Comparison of ENCODE assay signal across 1 cellular context in the genomic region with DNA sequence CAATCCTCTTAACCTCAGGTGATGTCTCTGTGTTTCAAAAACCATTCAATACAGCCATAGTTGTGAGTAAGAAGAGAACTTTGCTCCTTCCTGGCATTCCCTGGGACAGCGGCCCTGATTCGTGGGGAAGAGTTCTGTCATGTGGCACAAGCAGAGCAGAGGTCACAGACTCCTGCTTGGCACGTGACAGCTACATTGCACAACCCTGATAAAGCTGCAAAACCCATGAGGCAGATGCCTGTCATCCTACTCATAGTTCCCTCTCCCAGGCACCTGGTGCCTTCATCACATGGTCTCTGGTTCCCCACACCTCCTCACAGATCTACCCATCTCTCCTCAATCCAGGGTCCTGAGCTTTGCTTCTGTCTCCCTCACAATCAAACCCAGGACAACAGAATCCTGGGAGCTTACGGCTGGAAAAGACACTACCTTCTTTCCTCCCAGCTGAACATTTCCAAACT.
A peak's percentile ranks its signal among the peaks of the same experiment; 100 is the strongest.
TF ChIP-seq lines count a peak whose summit lies in the region.

No MANE protein-coding gene starts in this region.

TF ChIP-seq in HepG2, 621 proteins besides CTCF, POLR2A, EP300 and RAD21 (continued from another document and continues in another):
- TF ChIP-seq, protein P1, sequence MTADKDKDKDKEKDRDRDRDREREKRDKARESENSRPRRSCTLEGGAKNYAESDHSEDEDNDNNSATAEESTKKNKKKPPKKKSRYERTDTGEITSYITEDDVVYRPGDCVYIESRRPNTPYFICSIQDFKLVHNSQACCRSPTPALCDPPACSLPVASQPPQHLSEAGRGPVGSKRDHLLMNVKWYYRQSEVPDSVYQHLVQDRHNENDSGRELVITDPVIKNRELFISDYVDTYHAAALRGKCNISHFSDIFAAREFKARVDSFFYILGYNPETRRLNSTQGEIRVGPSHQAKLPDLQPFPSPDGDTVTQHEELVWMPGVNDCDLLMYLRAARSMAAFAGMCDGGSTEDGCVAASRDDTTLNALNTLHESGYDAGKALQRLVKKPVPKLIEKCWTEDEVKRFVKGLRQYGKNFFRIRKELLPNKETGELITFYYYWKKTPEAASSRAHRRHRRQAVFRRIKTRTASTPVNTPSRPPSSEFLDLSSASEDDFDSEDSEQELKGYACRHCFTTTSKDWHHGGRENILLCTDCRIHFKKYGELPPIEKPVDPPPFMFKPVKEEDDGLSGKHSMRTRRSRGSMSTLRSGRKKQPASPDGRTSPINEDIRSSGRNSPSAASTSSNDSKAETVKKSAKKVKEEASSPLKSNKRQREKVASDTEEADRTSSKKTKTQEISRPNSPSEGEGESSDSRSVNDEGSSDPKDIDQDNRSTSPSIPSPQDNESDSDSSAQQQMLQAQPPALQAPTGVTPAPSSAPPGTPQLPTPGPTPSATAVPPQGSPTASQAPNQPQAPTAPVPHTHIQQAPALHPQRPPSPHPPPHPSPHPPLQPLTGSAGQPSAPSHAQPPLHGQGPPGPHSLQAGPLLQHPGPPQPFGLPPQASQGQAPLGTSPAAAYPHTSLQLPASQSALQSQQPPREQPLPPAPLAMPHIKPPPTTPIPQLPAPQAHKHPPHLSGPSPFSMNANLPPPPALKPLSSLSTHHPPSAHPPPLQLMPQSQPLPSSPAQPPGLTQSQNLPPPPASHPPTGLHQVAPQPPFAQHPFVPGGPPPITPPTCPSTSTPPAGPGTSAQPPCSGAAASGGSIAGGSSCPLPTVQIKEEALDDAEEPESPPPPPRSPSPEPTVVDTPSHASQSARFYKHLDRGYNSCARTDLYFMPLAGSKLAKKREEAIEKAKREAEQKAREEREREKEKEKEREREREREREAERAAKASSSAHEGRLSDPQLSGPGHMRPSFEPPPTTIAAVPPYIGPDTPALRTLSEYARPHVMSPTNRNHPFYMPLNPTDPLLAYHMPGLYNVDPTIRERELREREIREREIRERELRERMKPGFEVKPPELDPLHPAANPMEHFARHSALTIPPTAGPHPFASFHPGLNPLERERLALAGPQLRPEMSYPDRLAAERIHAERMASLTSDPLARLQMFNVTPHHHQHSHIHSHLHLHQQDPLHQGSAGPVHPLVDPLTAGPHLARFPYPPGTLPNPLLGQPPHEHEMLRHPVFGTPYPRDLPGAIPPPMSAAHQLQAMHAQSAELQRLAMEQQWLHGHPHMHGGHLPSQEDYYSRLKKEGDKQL (CRISPR knock-in tag; IDR thresholded peaks at IDR 0.05; ENCODE audit: low read depth): peak; percentile 85
- TF ChIP-seq MAF1 (CRISPR knock-in tag; IDR thresholded peaks at IDR 0.05; ENCODE audit: borderline replicate concordance) (0 out of 2 replicates have a peak, but pooled peaks have one; percentile 47), NONO (IDR thresholded peaks at IDR 0.05) (no peak), NONO (CRISPR knock-in tag; conservative IDR thresholded peaks at IDR 0.05) (peak; percentile 95), NCOA1 (CRISPR knock-in tag; IDR thresholded peaks at IDR 0.05) (peak; percentile 32; the same call in 1 of the 2 replicates), TBX2 (CRISPR knock-in tag; IDR thresholded peaks at IDR 0.05; ENCODE audit: borderline replicate concordance) (peak; percentile 98), ZNF816 (CRISPR knock-in tag; IDR thresholded peaks at IDR 0.05; ENCODE audit: borderline replicate concordance) (peak; percentile 64; the same call in 1 of the 2 replicates), AKAP8 (CRISPR knock-in tag; IDR thresholded peaks at IDR 0.05) (peak; percentile 68; the same call in 1 of the 2 replicates), MAZ (IDR thresholded peaks at IDR 0.05; ENCODE audit: borderline replicate concordance, low read depth, low read length) (no peak), MAZ (CRISPR knock-in tag; IDR thresholded peaks at IDR 0.05; ENCODE audit: low read depth) (peak; percentile 88), KMT2A (CRISPR knock-in tag; IDR thresholded peaks at IDR 0.05) (peak; percentile 77; the same call in 1 of the 2 replicates), KLF9 (CRISPR knock-in tag; IDR thresholded peaks at IDR 0.05; ENCODE audit: low read depth) (peak; percentile 86), HNF4G (IDR thresholded peaks at IDR 0.05; ENCODE audit: borderline replicate concordance, low read depth, low read length) (peak; percentile 94), HNF4G (CRISPR knock-in tag; IDR thresholded peaks at IDR 0.05; ENCODE audit: borderline replicate concordance, low read depth) (peak; percentile 97; the same call in 1 of the 2 replicates), NR2F6 (IDR thresholded peaks at IDR 0.05) (peak; percentile 96), NR2F6 (CRISPR knock-in tag; IDR thresholded peaks at IDR 0.05) (peak; percentile 98), SRSF9 (IDR thresholded peaks at IDR 0.05; ENCODE audit: borderline replicate concordance, insufficient read depth, low read depth, low read length, poor library complexity, severe bottlenecking) (no peak), ZNF34 (CRISPR knock-in tag; IDR thresholded peaks at IDR 0.05; ENCODE audit: borderline replicate concordance) (no peak), SRY (CRISPR knock-in tag; IDR thresholded peaks at IDR 0.05) (peak; percentile 88; the same call in 1 of the 2 replicates), MXI1 (IDR thresholded peaks at IDR 0.05; ENCODE audit: borderline replicate concordance, low read depth, low read length) (peak; percentile 87; the same call in 2 of the 3 replicates), HNF4A (CRISPR knock-in tag; IDR thresholded peaks at IDR 0.05) (peak; percentile 99), ZBTB42 (CRISPR knock-in tag; IDR thresholded peaks at IDR 0.05) (peak; percentile 84; the same call in 1 of the 2 replicates), TAF1 (CRISPR knock-in tag; IDR thresholded peaks at IDR 0.05) (peak; percentile 43; the same call in 1 of the 2 replicates), U2AF1 (optimal IDR thresholded peaks at IDR 0.05; ENCODE audit: low read depth, low read length) (no peak), ZNF773 (CRISPR knock-in tag; IDR thresholded peaks at IDR 0.05; ENCODE audit: borderline replicate concordance) (no peak), ZBTB21 (CRISPR knock-in tag; IDR thresholded peaks at IDR 0.05) (peak; percentile 70; the same call in 1 of the 2 replicates), ZKSCAN8 (CRISPR knock-in tag; IDR thresholded peaks at IDR 0.05; ENCODE audit: borderline replicate concordance) (peak; percentile 94), HDAC1 (CRISPR knock-in tag; IDR thresholded peaks at IDR 0.05) (peak; percentile 91), MBNL3 (CRISPR knock-in tag; conservative IDR thresholded peaks at IDR 0.05) (no peak), CENPX (CRISPR knock-in tag; IDR thresholded peaks at IDR 0.05) (no peak), ZMYM3 (CRISPR knock-in tag; IDR thresholded peaks at IDR 0.05) (peak; percentile 92), MBD4 (IDR thresholded peaks at IDR 0.05; ENCODE audit: borderline replicate concordance, low read length) (no peak), SATB2 (CRISPR knock-in tag; IDR thresholded peaks at IDR 0.05) (peak; percentile 80; the same call in 1 of the 2 replicates), EZH2 (conservative IDR thresholded peaks at IDR 0.05; ENCODE audit: low read depth, low read length) (no peak)
- TF ChIP-seq, protein P2, sequence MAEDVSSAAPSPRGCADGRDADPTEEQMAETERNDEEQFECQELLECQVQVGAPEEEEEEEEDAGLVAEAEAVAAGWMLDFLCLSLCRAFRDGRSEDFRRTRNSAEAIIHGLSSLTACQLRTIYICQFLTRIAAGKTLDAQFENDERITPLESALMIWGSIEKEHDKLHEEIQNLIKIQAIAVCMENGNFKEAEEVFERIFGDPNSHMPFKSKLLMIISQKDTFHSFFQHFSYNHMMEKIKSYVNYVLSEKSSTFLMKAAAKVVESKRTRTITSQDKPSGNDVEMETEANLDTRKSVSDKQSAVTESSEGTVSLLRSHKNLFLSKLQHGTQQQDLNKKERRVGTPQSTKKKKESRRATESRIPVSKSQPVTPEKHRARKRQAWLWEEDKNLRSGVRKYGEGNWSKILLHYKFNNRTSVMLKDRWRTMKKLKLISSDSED (CRISPR knock-in tag; IDR thresholded peaks at IDR 0.05): no peak
- TF ChIP-seq, protein P3, sequence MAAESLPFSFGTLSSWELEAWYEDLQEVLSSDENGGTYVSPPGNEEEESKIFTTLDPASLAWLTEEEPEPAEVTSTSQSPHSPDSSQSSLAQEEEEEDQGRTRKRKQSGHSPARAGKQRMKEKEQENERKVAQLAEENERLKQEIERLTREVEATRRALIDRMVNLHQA (CRISPR knock-in tag; IDR thresholded peaks at IDR 0.05): no peak
- TF ChIP-seq, protein P4, sequence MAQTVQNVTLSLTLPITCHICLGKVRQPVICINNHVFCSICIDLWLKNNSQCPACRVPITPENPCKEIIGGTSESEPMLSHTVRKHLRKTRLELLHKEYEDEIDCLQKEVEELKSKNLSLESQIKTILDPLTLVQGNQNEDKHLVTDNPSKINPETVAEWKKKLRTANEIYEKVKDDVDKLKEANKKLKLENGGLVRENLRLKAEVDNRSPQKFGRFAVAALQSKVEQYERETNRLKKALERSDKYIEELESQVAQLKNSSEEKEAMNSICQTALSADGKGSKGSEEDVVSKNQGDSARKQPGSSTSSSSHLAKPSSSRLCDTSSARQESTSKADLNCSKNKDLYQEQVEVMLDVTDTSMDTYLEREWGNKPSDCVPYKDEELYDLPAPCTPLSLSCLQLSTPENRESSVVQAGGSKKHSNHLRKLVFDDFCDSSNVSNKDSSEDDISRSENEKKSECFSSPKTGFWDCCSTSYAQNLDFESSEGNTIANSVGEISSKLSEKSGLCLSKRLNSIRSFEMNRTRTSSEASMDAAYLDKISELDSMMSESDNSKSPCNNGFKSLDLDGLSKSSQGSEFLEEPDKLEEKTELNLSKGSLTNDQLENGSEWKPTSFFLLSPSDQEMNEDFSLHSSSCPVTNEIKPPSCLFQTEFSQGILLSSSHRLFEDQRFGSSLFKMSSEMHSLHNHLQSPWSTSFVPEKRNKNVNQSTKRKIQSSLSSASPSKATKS (CRISPR knock-in tag; IDR thresholded peaks at IDR 0.05): peak; percentile 92; the same call in 1 of the 2 replicates
- TF ChIP-seq, protein P5, sequence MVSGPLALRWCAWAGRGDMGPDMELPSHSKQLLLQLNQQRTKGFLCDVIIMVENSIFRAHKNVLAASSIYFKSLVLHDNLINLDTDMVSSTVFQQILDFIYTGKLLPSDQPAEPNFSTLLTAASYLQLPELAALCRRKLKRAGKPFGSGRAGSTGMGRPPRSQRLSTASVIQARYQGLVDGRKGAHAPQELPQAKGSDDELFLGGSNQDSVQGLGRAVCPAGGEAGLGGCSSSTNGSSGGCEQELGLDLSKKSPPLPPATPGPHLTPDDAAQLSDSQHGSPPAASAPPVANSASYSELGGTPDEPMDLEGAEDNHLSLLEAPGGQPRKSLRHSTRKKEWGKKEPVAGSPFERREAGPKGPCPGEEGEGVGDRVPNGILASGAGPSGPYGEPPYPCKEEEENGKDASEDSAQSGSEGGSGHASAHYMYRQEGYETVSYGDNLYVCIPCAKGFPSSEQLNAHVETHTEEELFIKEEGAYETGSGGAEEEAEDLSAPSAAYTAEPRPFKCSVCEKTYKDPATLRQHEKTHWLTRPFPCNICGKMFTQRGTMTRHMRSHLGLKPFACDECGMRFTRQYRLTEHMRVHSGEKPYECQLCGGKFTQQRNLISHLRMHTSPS (CRISPR knock-in tag; IDR thresholded peaks at IDR 0.05; ENCODE audit: low read depth): peak; percentile 86
- TF ChIP-seq, protein P6, sequence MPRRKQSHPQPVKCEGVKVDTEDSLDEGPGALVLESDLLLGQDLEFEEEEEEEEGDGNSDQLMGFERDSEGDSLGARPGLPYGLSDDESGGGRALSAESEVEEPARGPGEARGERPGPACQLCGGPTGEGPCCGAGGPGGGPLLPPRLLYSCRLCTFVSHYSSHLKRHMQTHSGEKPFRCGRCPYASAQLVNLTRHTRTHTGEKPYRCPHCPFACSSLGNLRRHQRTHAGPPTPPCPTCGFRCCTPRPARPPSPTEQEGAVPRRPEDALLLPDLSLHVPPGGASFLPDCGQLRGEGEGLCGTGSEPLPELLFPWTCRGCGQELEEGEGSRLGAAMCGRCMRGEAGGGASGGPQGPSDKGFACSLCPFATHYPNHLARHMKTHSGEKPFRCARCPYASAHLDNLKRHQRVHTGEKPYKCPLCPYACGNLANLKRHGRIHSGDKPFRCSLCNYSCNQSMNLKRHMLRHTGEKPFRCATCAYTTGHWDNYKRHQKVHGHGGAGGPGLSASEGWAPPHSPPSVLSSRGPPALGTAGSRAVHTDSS (CRISPR knock-in tag; conservative IDR thresholded peaks at IDR 0.05): no peak
- TF ChIP-seq, protein P7, sequence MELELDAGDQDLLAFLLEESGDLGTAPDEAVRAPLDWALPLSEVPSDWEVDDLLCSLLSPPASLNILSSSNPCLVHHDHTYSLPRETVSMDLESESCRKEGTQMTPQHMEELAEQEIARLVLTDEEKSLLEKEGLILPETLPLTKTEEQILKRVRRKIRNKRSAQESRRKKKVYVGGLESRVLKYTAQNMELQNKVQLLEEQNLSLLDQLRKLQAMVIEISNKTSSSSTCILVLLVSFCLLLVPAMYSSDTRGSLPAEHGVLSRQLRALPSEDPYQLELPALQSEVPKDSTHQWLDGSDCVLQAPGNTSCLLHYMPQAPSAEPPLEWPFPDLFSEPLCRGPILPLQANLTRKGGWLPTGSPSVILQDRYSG (CRISPR knock-in tag; IDR thresholded peaks at IDR 0.05): peak; percentile 75; the same call in 1 of the 2 replicates
- TF ChIP-seq, protein P8, sequence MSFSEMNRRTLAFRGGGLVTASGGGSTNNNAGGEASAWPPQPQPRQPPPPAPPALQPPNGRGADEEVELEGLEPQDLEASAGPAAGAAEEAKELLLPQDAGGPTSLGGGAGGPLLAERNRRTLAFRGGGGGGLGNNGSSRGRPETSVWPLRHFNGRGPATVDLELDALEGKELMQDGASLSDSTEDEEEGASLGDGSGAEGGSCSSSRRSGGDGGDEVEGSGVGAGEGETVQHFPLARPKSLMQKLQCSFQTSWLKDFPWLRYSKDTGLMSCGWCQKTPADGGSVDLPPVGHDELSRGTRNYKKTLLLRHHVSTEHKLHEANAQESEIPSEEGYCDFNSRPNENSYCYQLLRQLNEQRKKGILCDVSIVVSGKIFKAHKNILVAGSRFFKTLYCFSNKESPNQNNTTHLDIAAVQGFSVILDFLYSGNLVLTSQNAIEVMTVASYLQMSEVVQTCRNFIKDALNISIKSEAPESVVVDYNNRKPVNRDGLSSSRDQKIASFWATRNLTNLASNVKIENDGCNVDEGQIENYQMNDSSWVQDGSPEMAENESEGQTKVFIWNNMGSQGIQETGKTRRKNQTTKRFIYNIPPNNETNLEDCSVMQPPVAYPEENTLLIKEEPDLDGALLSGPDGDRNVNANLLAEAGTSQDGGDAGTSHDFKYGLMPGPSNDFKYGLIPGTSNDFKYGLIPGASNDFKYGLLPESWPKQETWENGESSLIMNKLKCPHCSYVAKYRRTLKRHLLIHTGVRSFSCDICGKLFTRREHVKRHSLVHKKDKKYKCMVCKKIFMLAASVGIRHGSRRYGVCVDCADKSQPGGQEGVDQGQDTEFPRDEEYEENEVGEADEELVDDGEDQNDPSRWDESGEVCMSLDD (CRISPR knock-in tag; IDR thresholded peaks at IDR 0.05; ENCODE audit: borderline replicate concordance): 0 out of 2 replicates have a peak, but pooled peaks have one; percentile 62
- TF ChIP-seq, protein P9, sequence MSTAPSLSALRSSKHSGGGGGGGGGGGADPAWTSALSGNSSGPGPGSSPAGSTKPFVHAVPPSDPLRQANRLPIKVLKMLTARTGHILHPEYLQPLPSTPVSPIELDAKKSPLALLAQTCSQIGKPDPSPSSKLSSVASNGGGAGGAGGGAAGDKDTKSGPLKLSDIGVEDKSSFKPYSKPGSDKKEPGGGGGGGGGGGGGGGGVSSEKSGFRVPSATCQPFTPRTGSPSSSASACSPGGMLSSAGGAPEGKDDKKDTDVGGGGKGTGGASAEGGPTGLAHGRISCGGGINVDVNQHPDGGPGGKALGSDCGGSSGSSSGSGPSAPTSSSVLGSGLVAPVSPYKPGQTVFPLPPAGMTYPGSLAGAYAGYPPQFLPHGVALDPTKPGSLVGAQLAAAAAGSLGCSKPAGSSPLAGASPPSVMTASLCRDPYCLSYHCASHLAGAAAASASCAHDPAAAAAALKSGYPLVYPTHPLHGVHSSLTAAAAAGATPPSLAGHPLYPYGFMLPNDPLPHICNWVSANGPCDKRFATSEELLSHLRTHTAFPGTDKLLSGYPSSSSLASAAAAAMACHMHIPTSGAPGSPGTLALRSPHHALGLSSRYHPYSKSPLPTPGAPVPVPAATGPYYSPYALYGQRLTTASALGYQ (CRISPR knock-in tag; IDR thresholded peaks at IDR 0.05): peak; percentile 94
